ENCODE assay signal across 8 cellular contexts in genomic region chr17:82097919-82098168, GRCh38. TPM values are rescaled to one million over a fixed set of nuclear protein-coding genes. Genes with fewer than 3 reads are reported as not detected.
DNase-seq lines count a peak whose midpoint lies in the region; ATAC-seq, FAIRE-seq and TF ChIP-seq lines count a peak whose summit lies in the region.

No MANE protein-coding gene starts in this region.

- TF ChIP-seq POLR2A in GM12892 (IDR thresholded peaks at IDR 0.05; ENCODE audit: low read depth, low read length) = no peak

- H3K4me1 Mint-ChIP-seq in activated naive CD8-positive, alpha-beta T cell (ENCODE audit: low read depth) = peaks cover 8% of the 10 kb centered on the region
- H3K4me1 Mint-ChIP-seq in activated naive CD8-positive, alpha-beta T cell treated with anti-CD3 and anti-CD28 coated beads, Interleukin-2, amount 50 U/mL, for 24 hours = peaks cover 19% of the 10 kb centered on the region

- H3K36me3 ChIP-seq in iPS DF 6.9 (ENCODE audit: control insufficient read depth, insufficient read depth, low read length) = peaks cover 29% of the 10 kb centered on the region
- peaks cover 5 to 9% of the 10 kb centered on the region in 2 donors for H3K36me3 ChIP-seq in stomach smooth muscle (ENCODE audit: control insufficient read depth in 2 of 2, insufficient read depth in 2 of 2, low read length in 2 of 2)

- no peak for FAIRE-seq in GM12892 (lab: Jason Lieb, UNC)

- no peaks in the 10 kb centered on the region for H3K36me3 Mint-ChIP-seq in activated naive CD8-positive, alpha-beta T cell
- peaks cover 5% of the 10 kb centered on the region for H3K36me3 Mint-ChIP-seq in activated naive CD8-positive, alpha-beta T cell treated with anti-CD3 and anti-CD28 coated beads, Interleukin-2, amount 50 U/mL, for 24 hours (ENCODE audit: low read depth)

- peak overlapping the region; percentile 40 for H3K4me3 Mint-ChIP-seq in activated naive CD8-positive, alpha-beta T cell
- no peak overlapping the region for H3K4me3 Mint-ChIP-seq in activated naive CD8-positive, alpha-beta T cell treated with anti-CD3 and anti-CD28 coated beads, Interleukin-2, amount 50 U/mL, for 24 hours

- peak overlapping the region; percentile 99 for H3K27ac ChIP-seq in VCaP
- no peak overlapping the region for H3K27ac ChIP-seq in iPS DF 6.9 (ENCODE audit: low read length)
- H3K27ac ChIP-seq in stomach smooth muscle (ENCODE audit: low read length) = peak overlapping the region; percentile 70

- H3K9me3 ChIP-seq in iPS DF 6.9 (ENCODE audit: control insufficient read depth, insufficient read depth, low read length) (no peaks in the 10 kb centered on the region), stomach smooth muscle (ENCODE audit: control insufficient read depth in 2 of 2, low read length in 2 of 2) (no peaks in the 10 kb centered on the region)

- H3K27me3 ChIP-seq in iPS DF 6.9 (ENCODE audit: control insufficient read depth, insufficient read depth, low read length) (no peaks in the 10 kb centered on the region), stomach smooth muscle (ENCODE audit: control insufficient read depth in 1 of 2, insufficient read depth in 2 of 2, low read length in 2 of 2) (no peaks in the 10 kb centered on the region)

- TF ChIP-seq CTCF in VCaP (conservative IDR thresholded peaks at IDR 0.05) = no peak

- ATAC-seq in activated naive CD8-positive, alpha-beta T cell treated with anti-CD3 and anti-CD28 coated beads, Interleukin-2, amount 50 U/mL, for 24 hours = no peak

- H3K4me3 ChIP-seq in iPS DF 6.9 (ENCODE audit: low read length) (peak overlapping the region; percentile 78), stomach smooth muscle (ENCODE audit: low read length in 2 of 2) (peak overlapping the region; percentile 59 to 76)

- no CpG with 5 or more reads among the region's 36 CpGs for WGBS in iPS DF 6.9 (ENCODE audit: insufficient coverage, insufficient read length)

- H3K27me3 Mint-ChIP-seq in activated naive CD8-positive, alpha-beta T cell = no peaks in the 10 kb centered on the region
- no peaks in the 10 kb centered on the region for H3K27me3 Mint-ChIP-seq in activated naive CD8-positive, alpha-beta T cell treated with anti-CD3 and anti-CD28 coated beads, Interleukin-2, amount 50 U/mL, for 24 hours

- H3K9ac ChIP-seq in stomach smooth muscle (ENCODE audit: low read length in 2 of 2) = peak overlapping the region; percentile 73 to 76

- peaks cover 17% of the 10 kb centered on the region for H3K4me1 ChIP-seq in iPS DF 6.9 (ENCODE audit: control insufficient read depth, insufficient read depth, low read length)
- H3K4me1 ChIP-seq in stomach smooth muscle (ENCODE audit: control insufficient read depth, insufficient read depth, low read length) = peaks cover 36% of the 10 kb centered on the region

- no peak overlapping the region for H3K27ac Mint-ChIP-seq in activated naive CD8-positive, alpha-beta T cell
- no peak overlapping the region for H3K27ac Mint-ChIP-seq in activated naive CD8-positive, alpha-beta T cell treated with anti-CD3 and anti-CD28 coated beads, Interleukin-2, amount 50 U/mL, for 24 hours

- DNase-seq in activated naive CD8-positive, alpha-beta T cell treated with anti-CD3 and anti-CD28 coated beads, Interleukin-2, amount 50 U/mL, for 24 hours = no peak
- DNase-seq in iPS DF 6.9 (ENCODE audit: low read depth, low spot score) (no peak), GM12892 (ENCODE audit: insufficient read length) (no peak), NCI-H1092 treated with DMSO at 0.1 percent for 48 hours (lab: John Stamatoyannopoulos, UW) (no peak)
- no peak for DNase-seq in activated CD8-positive, alpha-beta memory T cell treated with anti-CD3 and anti-CD28 coated beads, Interleukin-2, amount 50 U/mL, for 48 hours

- no peaks in the 10 kb centered on the region for H3K9me3 Mint-ChIP-seq in activated naive CD8-positive, alpha-beta T cell (ENCODE audit: low read depth)
- no peaks in the 10 kb centered on the region for H3K9me3 Mint-ChIP-seq in activated naive CD8-positive, alpha-beta T cell treated with anti-CD3 and anti-CD28 coated beads, Interleukin-2, amount 50 U/mL, for 24 hours

RNA-seq across cellular contexts. Expression of gene FASN, which starts 0.2 kb away (rescaled TPM):
- 18.8 TPM for polyA plus RNA-seq in GM12892 (2012; ENCODE audit: missing spikeins)

RNA-seq across cellular contexts. Expression of gene DUS1L, which starts 32.2 kb away (rescaled TPM):
- polyA plus RNA-seq in GM12892 (2012; ENCODE audit: missing spikeins) = 72.0 TPM

RNA-seq across cellular contexts. Expression of gene GPS1, which starts 46.1 kb away (rescaled TPM):
- polyA plus RNA-seq in GM12892 (2012; ENCODE audit: missing spikeins) = 34.6 TPM

RNA-seq across cellular contexts. Expression of gene RFNG, which starts 46.2 kb away (rescaled TPM):
- 7.1 TPM for polyA plus RNA-seq in GM12892 (2012; ENCODE audit: missing spikeins)
